Comparison of ENCODE assay signal across 2 cellular contexts in the genomic region with DNA sequence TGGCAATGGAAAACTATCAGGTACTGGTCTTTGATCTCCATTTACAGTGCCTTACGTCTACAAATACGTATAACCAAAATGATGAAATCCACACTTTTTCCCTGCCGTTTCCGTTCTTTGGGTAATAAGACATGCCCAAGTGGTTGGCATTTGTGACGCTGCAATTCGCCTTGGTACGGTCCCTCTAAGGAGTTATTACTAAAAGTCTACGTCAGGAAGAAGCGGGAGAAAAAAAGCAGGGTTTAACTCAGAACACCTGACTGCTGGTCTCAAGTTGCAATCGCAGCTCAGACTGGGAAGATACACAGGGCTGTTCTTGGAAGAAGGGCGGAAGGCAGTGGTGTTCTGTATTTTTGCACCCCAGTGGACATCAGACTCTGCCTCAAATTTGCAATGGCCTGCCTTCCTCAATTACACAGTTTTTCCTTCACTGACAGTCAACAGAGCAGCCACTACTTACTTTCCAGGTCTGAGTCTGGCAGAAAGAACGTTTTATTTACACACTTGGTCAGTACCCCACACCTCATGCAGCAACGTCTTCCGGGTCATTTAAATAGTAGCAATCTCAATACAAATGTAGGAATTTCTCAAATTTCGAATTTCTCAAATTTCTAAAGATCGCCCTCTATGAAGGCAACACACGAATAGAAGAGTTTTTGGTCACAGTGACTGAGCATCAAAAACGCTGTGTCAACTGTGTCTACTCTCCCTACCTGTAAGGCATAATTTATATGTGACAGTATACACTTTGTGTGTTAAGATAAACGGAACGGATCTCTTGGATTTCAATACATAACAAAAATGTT.
A peak's percentile ranks its signal among the peaks of the same experiment; 100 is the strongest.
TF ChIP-seq lines count a peak whose summit lies in the region.

No MANE protein-coding gene starts in this region.

TF ChIP-seq in GM12878, 131 proteins besides CTCF, POLR2A, EP300 and RAD21:
- TF ChIP-seq STAT3 (IDR thresholded peaks at IDR 0.05; ENCODE audit: low read depth, low read length) (no peak), KDM1A (IDR thresholded peaks at IDR 0.05; ENCODE audit: borderline replicate concordance) (no peak), NR2C1 (IDR thresholded peaks at IDR 0.05) (peak; percentile 43; the same call in 1 of the 2 replicates)
- TF ChIP-seq, protein P1, sequence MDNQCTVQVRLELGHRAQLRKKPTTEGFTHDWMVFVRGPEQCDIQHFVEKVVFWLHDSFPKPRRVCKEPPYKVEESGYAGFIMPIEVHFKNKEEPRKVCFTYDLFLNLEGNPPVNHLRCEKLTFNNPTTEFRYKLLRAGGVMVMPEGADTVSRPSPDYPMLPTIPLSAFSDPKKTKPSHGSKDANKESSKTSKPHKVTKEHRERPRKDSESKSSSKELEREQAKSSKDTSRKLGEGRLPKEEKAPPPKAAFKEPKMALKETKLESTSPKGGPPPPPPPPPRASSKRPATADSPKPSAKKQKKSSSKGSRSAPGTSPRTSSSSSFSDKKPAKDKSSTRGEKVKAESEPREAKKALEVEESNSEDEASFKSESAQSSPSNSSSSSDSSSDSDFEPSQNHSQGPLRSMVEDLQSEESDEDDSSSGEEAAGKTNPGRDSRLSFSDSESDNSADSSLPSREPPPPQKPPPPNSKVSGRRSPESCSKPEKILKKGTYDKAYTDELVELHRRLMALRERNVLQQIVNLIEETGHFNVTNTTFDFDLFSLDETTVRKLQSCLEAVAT (IDR thresholded peaks at IDR 0.05), result peak; percentile 81

TF ChIP-seq in HepG2, 621 proteins besides CTCF, POLR2A, EP300 and RAD21 (continues in another document):
- TF ChIP-seq AKAP8 (CRISPR knock-in tag; IDR thresholded peaks at IDR 0.05), result no peak
- no peak for TF ChIP-seq ZNF775 (CRISPR knock-in tag; IDR thresholded peaks at IDR 0.05; ENCODE audit: borderline replicate concordance)
- TF ChIP-seq GABPA (IDR thresholded peaks at IDR 0.05; ENCODE audit: low read depth, low read length), result no peak
- peak; percentile 59 for TF ChIP-seq GABPA (CRISPR knock-in tag; IDR thresholded peaks at IDR 0.05; ENCODE audit: low read depth)
- TF ChIP-seq, protein P2, sequence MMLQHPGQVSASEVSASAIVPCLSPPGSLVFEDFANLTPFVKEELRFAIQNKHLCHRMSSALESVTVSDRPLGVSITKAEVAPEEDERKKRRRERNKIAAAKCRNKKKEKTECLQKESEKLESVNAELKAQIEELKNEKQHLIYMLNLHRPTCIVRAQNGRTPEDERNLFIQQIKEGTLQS (CRISPR knock-in tag; IDR thresholded peaks at IDR 0.05), result no peak
- TF ChIP-seq, protein P3, sequence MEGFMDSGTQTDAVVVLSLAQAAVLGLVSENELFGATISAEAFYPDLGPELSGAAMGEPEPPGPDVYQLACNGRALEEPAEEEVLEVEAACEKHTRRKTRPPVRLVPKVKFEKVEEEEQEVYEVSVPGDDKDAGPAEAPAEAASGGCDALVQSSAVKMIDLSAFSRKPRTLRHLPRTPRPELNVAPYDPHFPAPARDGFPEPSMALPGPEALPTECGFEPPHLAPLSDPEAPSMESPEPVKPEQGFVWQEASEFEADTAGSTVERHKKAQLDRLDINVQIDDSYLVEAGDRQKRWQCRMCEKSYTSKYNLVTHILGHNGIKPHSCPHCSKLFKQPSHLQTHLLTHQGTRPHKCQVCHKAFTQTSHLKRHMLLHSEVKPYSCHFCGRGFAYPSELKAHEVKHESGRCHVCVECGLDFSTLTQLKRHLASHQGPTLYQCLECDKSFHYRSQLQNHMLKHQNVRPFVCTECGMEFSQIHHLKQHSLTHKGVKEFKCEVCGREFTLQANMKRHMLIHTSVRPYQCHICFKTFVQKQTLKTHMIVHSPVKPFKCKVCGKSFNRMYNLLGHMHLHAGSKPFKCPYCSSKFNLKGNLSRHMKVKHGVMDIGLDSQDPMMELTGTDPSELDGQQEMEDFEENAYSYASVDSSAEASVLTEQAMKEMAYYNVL (CRISPR knock-in tag; IDR thresholded peaks at IDR 0.05; ENCODE audit: borderline replicate concordance), result no peak
- no peak for TF ChIP-seq CENPX (CRISPR knock-in tag; IDR thresholded peaks at IDR 0.05)
- TF ChIP-seq PAX8 (CRISPR knock-in tag; IDR thresholded peaks at IDR 0.05; ENCODE audit: borderline replicate concordance), result no peak
- TF ChIP-seq ZNF792 (CRISPR knock-in tag; IDR thresholded peaks at IDR 0.05), result no peak
- no peak for TF ChIP-seq ZNF446 (CRISPR knock-in tag; IDR thresholded peaks at IDR 0.05)
- TF ChIP-seq, protein P4, sequence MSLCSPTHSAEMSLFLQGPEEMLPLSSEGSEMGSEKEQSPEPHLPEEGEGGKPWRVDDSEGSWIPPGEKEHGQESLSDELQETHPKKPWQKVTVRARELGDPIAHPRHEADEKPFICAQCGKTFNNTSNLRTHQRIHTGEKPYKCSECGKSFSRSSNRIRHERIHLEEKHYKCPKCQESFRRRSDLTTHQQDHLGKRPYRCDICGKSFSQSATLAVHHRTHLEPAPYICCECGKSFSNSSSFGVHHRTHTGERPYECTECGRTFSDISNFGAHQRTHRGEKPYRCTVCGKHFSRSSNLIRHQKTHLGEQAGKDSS (CRISPR knock-in tag; IDR thresholded peaks at IDR 0.05; ENCODE audit: borderline replicate concordance, low read depth), result no peak
- no peak for TF ChIP-seq ZNF619 (CRISPR knock-in tag; IDR thresholded peaks at IDR 0.05)
- TF ChIP-seq, protein P5, sequence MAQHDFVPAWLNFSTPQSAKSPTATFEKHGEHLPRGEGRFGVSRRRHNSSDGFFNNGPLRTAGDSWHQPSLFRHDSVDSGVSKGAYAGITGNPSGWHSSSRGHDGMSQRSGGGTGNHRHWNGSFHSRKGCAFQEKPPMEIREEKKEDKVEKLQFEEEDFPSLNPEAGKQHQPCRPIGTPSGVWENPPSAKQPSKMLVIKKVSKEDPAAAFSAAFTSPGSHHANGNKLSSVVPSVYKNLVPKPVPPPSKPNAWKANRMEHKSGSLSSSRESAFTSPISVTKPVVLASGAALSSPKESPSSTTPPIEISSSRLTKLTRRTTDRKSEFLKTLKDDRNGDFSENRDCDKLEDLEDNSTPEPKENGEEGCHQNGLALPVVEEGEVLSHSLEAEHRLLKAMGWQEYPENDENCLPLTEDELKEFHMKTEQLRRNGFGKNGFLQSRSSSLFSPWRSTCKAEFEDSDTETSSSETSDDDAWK (CRISPR knock-in tag; IDR thresholded peaks at IDR 0.05), result no peak
- TF ChIP-seq ZNF260 (CRISPR knock-in tag; IDR thresholded peaks at IDR 0.05; ENCODE audit: borderline replicate concordance, low read depth), result no peak
- no peak for TF ChIP-seq ARID2 (CRISPR knock-in tag; IDR thresholded peaks at IDR 0.05; ENCODE audit: borderline replicate concordance)
- no peak for TF ChIP-seq NCOA5 (CRISPR knock-in tag; IDR thresholded peaks at IDR 0.05)
- no peak for TF ChIP-seq JDP2 (CRISPR knock-in tag; IDR thresholded peaks at IDR 0.05; ENCODE audit: borderline replicate concordance)
- no peak for TF ChIP-seq ONECUT2 (CRISPR knock-in tag; IDR thresholded peaks at IDR 0.05)
- TF ChIP-seq ZNF562 (CRISPR knock-in tag; IDR thresholded peaks at IDR 0.05; ENCODE audit: borderline replicate concordance), result no peak
- TF ChIP-seq, protein P6, sequence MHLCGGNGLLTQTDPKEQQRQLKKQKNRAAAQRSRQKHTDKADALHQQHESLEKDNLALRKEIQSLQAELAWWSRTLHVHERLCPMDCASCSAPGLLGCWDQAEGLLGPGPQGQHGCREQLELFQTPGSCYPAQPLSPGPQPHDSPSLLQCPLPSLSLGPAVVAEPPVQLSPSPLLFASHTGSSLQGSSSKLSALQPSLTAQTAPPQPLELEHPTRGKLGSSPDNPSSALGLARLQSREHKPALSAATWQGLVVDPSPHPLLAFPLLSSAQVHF (CRISPR knock-in tag; IDR thresholded peaks at IDR 0.05), result no peak
- no peak for TF ChIP-seq TSC22D2 (CRISPR knock-in tag; IDR thresholded peaks at IDR 0.05; ENCODE audit: borderline replicate concordance)
- TF ChIP-seq, protein P7, sequence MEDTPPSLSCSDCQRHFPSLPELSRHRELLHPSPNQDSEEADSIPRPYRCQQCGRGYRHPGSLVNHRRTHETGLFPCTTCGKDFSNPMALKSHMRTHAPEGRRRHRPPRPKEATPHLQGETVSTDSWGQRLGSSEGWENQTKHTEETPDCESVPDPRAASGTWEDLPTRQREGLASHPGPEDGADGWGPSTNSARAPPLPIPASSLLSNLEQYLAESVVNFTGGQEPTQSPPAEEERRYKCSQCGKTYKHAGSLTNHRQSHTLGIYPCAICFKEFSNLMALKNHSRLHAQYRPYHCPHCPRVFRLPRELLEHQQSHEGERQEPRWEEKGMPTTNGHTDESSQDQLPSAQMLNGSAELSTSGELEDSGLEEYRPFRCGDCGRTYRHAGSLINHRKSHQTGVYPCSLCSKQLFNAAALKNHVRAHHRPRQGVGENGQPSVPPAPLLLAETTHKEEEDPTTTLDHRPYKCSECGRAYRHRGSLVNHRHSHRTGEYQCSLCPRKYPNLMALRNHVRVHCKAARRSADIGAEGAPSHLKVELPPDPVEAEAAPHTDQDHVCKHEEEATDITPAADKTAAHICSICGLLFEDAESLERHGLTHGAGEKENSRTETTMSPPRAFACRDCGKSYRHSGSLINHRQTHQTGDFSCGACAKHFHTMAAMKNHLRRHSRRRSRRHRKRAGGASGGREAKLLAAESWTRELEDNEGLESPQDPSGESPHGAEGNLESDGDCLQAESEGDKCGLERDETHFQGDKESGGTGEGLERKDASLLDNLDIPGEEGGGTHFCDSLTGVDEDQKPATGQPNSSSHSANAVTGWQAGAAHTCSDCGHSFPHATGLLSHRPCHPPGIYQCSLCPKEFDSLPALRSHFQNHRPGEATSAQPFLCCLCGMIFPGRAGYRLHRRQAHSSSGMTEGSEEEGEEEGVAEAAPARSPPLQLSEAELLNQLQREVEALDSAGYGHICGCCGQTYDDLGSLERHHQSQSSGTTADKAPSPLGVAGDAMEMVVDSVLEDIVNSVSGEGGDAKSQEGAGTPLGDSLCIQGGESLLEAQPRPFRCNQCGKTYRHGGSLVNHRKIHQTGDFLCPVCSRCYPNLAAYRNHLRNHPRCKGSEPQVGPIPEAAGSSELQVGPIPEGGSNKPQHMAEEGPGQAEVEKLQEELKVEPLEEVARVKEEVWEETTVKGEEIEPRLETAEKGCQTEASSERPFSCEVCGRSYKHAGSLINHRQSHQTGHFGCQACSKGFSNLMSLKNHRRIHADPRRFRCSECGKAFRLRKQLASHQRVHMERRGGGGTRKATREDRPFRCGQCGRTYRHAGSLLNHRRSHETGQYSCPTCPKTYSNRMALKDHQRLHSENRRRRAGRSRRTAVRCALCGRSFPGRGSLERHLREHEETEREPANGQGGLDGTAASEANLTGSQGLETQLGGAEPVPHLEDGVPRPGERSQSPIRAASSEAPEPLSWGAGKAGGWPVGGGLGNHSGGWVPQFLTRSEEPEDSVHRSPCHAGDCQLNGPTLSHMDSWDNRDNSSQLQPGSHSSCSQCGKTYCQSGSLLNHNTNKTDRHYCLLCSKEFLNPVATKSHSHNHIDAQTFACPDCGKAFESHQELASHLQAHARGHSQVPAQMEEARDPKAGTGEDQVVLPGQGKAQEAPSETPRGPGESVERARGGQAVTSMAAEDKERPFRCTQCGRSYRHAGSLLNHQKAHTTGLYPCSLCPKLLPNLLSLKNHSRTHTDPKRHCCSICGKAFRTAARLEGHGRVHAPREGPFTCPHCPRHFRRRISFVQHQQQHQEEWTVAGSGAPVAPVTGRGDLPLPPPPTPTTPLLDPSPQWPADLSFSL (CRISPR knock-in tag; IDR thresholded peaks at IDR 0.05), result no peak
- no peak for TF ChIP-seq CBX2 (IDR thresholded peaks at IDR 0.05; ENCODE audit: low read depth, low read length)
- no peak for TF ChIP-seq CBX2 (CRISPR knock-in tag; IDR thresholded peaks at IDR 0.05; ENCODE audit: low read depth)
- TF ChIP-seq CBX5 (CRISPR knock-in tag; IDR thresholded peaks at IDR 0.05; ENCODE audit: borderline replicate concordance), result no peak
- TF ChIP-seq ZNF570 (CRISPR knock-in tag; IDR thresholded peaks at IDR 0.05; ENCODE audit: borderline replicate concordance), result no peak
- no peak for TF ChIP-seq ZNF3 (CRISPR knock-in tag; IDR thresholded peaks at IDR 0.05)
- no peak for TF ChIP-seq SNAI1 (CRISPR knock-in tag; IDR thresholded peaks at IDR 0.05; ENCODE audit: borderline replicate concordance)
- no peak for TF ChIP-seq ZBTB7B (CRISPR knock-in tag; IDR thresholded peaks at IDR 0.05)
- 0 out of 2 replicates have a peak, but pooled peaks have one; percentile 7 for TF ChIP-seq RBFOX2 (IDR thresholded peaks at IDR 0.05; ENCODE audit: low read depth, low read length)
- TF ChIP-seq JUNB (CRISPR knock-in tag; IDR thresholded peaks at IDR 0.05; ENCODE audit: borderline replicate concordance), result no peak
- no peak for TF ChIP-seq KAT2B (IDR thresholded peaks at IDR 0.05; ENCODE audit: borderline replicate concordance, low read depth, low read length)
- TF ChIP-seq KDM3A (CRISPR knock-in tag; IDR thresholded peaks at IDR 0.05; ENCODE audit: low read depth), result no peak
- TF ChIP-seq MLLT10 (CRISPR knock-in tag; IDR thresholded peaks at IDR 0.05), result no peak
- TF ChIP-seq MYC (CRISPR knock-in tag; IDR thresholded peaks at IDR 0.05; ENCODE audit: borderline replicate concordance), result no peak
- no peak for TF ChIP-seq ZNF136 (CRISPR knock-in tag; IDR thresholded peaks at IDR 0.05; ENCODE audit: low read depth)
- TF ChIP-seq SAP130 (CRISPR knock-in tag; IDR thresholded peaks at IDR 0.05; ENCODE audit: low read depth), result peak; percentile 32; the same call in 1 of the 2 replicates
- TF ChIP-seq TCF7 (IDR thresholded peaks at IDR 0.05; ENCODE audit: low read depth), result peak; percentile 15; the same call in 1 of the 2 replicates
- TF ChIP-seq, protein P8, sequence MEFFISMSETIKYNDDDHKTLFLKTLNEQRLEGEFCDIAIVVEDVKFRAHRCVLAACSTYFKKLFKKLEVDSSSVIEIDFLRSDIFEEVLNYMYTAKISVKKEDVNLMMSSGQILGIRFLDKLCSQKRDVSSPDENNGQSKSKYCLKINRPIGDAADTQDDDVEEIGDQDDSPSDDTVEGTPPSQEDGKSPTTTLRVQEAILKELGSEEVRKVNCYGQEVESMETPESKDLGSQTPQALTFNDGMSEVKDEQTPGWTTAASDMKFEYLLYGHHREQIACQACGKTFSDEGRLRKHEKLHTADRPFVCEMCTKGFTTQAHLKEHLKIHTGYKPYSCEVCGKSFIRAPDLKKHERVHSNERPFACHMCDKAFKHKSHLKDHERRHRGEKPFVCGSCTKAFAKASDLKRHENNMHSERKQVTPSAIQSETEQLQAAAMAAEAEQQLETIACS (CRISPR knock-in tag; IDR thresholded peaks at IDR 0.05), result no peak
- no peak for TF ChIP-seq REXO4 (CRISPR knock-in tag; IDR thresholded peaks at IDR 0.05; ENCODE audit: borderline replicate concordance)
- TF ChIP-seq NR3C1 (CRISPR knock-in tag; IDR thresholded peaks at IDR 0.05), result no peak
- no peak for TF ChIP-seq ZNF451 (CRISPR knock-in tag; IDR thresholded peaks at IDR 0.05)
- TF ChIP-seq, protein P9, sequence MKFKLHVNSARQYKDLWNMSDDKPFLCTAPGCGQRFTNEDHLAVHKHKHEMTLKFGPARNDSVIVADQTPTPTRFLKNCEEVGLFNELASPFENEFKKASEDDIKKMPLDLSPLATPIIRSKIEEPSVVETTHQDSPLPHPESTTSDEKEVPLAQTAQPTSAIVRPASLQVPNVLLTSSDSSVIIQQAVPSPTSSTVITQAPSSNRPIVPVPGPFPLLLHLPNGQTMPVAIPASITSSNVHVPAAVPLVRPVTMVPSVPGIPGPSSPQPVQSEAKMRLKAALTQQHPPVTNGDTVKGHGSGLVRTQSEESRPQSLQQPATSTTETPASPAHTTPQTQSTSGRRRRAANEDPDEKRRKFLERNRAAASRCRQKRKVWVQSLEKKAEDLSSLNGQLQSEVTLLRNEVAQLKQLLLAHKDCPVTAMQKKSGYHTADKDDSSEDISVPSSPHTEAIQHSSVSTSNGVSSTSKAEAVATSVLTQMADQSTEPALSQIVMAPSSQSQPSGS (CRISPR knock-in tag; IDR thresholded peaks at IDR 0.05), result no peak
- no peak for TF ChIP-seq RBM39 (IDR thresholded peaks at IDR 0.05; ENCODE audit: low read depth, low read length, poor library complexity, severe bottlenecking)
